9 cellular contexts compared by ENCODE assay signal in the genomic region with DNA sequence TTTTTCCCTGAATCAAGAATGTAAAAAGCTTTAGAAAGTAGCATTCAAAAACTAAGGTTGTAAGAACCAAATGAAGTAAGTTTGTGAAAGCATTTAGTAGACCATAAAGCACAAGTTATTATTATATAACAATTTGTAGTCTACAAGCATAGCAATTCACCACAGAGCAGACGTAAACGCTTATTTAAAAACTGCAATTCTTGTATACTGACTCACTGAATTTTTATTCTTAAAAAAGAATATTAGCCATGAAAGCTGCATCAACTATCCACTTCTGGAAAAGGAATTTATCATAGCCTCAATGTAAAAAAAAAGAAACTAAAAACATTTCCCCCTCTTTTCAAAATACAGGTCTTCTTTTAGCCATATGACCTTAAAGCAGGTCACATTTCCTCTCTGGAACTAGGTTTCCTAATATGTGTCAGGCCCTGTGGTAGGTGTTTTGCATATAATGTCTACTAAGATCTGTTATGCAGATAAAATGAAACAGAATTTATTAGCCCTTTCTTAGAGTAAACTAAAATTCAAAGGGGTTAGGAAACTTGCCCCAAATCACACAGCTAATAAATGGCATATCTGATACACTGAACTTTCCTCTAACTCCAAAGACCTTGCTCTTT. TPM values are rescaled to one million over a fixed set of nuclear protein-coding genes. Genes with fewer than 3 reads are reported as not detected.
DNase-seq lines count a peak whose midpoint lies in the region; ATAC-seq and TF ChIP-seq lines count a peak whose summit lies in the region.
"Had no signal": no experiment of that assay in that cellular context is flagged by ENCODE, and none has a peak within 500 bp of the region (broad histone marks: within the 10 kb centered on the region; RNA-seq: fewer than 3 reads in every experiment).

No MANE protein-coding gene starts in this region.

- intact Hi-C loops in OCI-LY7 (cut with micrococcal nuclease; ENCODE audit: unreplicated experiment), result loop anchor here (5.0 kb wide), 1 partner anchor 287 kb away; the partner anchor contains the start of gene BACH2
- intact Hi-C loops in vagina (cut with DNase I), result no loop called here

- H3K4me3 ChIP-seq in AG04449 (ENCODE audit: low read depth, low read length) (peak overlapping the region; percentile 28), OCI-LY7 (ENCODE audit: low read depth, low read length, poor library complexity, severe bottlenecking) (peak overlapping the region; percentile 99), vagina (no peak overlapping the region)

- POLR2A ChIA-PET in AG04449 (lab: Yijun Ruan, JAX), result no interaction called here
- POLR2A ChIA-PET in OCI-LY7 (lab: Charles Lee), result interaction anchor here (0.6 to 1.2 kb wide), 2 partner anchors 9 to 17 kb away, joined by 3 read pairs; no protein-coding TSS in a partner anchor

- H4K20me1 ChIP-seq in OCI-LY7 (ENCODE audit: insufficient read depth, low read length), result peaks cover 17% of the 10 kb centered on the region; the same call in 1 of the 2 replicates

- peak overlapping the region; percentile 78 for H3K4me2 ChIP-seq in OCI-LY7 (ENCODE audit: low read length)

- H2AFZ ChIP-seq in OCI-LY7 (ENCODE audit: low read length), result no peak overlapping the region

- CTCF ChIA-PET in AG04449 (lab: Yijun Ruan, JAX) (interaction anchor here (2.7 kb wide), 1 partner anchor 9 kb away, joined by 11 read pairs; no protein-coding TSS in a partner anchor), OCI-LY7 (lab: Charles Lee; ENCODE audit: unreplicated experiment) (no interaction called here)

- no peaks in the 10 kb centered on the region for H3K9me2 ChIP-seq in OCI-LY7 (ENCODE audit: insufficient read depth, low read length)

- no peak overlapping the region for H3K27ac ChIP-seq in OCI-LY7 (ENCODE audit: low read depth, low read length, poor library complexity, severe bottlenecking)
- no peak overlapping the region for H3K27ac ChIP-seq in vagina
- H3K27ac ChIP-seq: upper lobe of left lung had no signal

- no peaks in the 10 kb centered on the region for H3K9me3 ChIP-seq in OCI-LY7 (ENCODE audit: low read length)
- H3K9me3 ChIP-seq in vagina, result no peaks in the 10 kb centered on the region
- H3K9me3 ChIP-seq: upper lobe of left lung had no signal

- H3K4me1 ChIP-seq in OCI-LY7 (ENCODE audit: insufficient read depth, low read length, poor library complexity, severe bottlenecking) (peaks cover 29% of the 10 kb centered on the region), vagina (peaks cover 57% of the 10 kb centered on the region)

- DNase-seq in AG04449 (ENCODE audit: low read depth, low spot score), result no peak
- DNase-seq in OCI-LY7 (ENCODE audit: low spot score), result peak; percentile 18
- DNase-seq in fibroblast of peridontal ligament (ENCODE audit: extremely low read depth), result peak; percentile 57
- no peak for DNase-seq in hippocampal formation (lab: John Stamatoyannopoulos, UW)
- DNase-seq in NOMO-1 treated with dmso at 0.1 percent for 144 hours (lab: John Stamatoyannopoulos, UW; ENCODE audit: unreplicated experiment), result no peak
- DNase-seq in vagina (ENCODE audit: extremely low spot score in 2 of 2), result no peak
- DNase-seq: upper lobe of left lung had no signal

- ATAC-seq in GM19395 (IDR thresholded peaks at IDR 0.05; ENCODE audit: unreplicated experiment), result peak; percentile 23
- ATAC-seq in HG02623 (IDR thresholded peaks at IDR 0.05; ENCODE audit: unreplicated experiment), result no peak

- BruUV-seq in OCI-LY7 (replicated peaks; lab: Mats Ljungman, UMichigan), result no TSS peak

- H3K27me3 ChIP-seq in vagina, result no peaks in the 10 kb centered on the region
- H3K27me3 ChIP-seq: upper lobe of left lung had no signal

- peaks cover 72% of the 10 kb centered on the region for H3K79me2 ChIP-seq in OCI-LY7 (ENCODE audit: insufficient read depth, low read depth, low read length)

- no peak for TF ChIP-seq POLR2A in vagina (IDR thresholded peaks at IDR 0.05)

- no peaks in the 10 kb centered on the region for H3K36me3 ChIP-seq in OCI-LY7 (ENCODE audit: insufficient read depth, low read length)
- no peaks in the 10 kb centered on the region for H3K36me3 ChIP-seq in vagina
- H3K36me3 ChIP-seq: upper lobe of left lung had no signal

- TF ChIP-seq CTCF in AG04449 (IDR thresholded peaks at IDR 0.05; ENCODE audit: insufficient read depth, low read length, missing control alignments), result no peak
- no peak for TF ChIP-seq CTCF in OCI-LY7 (conservative IDR thresholded peaks at IDR 0.05; ENCODE audit: low read length)
- TF ChIP-seq CTCF in vagina (IDR thresholded peaks at IDR 0.05), result no peak

RNA-seq across cellular contexts. Expression of gene MAP3K7, which starts 2.1 kb away (rescaled TPM):
- 25.6 and 29.5 TPM in 2 replicates for total RNA-seq in OCI-LY7 (2014; rRNA removed; shearing (Covaris generic))
- total RNA-seq in OCI-LY7 (2022) (45.7 and 46.3 TPM in 2 replicates), vagina (27.0 TPM)

Comparison
In these comparisons a context has a peak if more than half of its experiments do, and no peak if none do; other contexts are left out.
1. DNase-seq: peak in OCI-LY7 (single experiment) and fibroblast of peridontal ligament (single experiment); none in AG04449 (single experiment), hippocampal formation (0 of 2), NOMO-1 treated with dmso at 0.1 percent for 144 hours (single experiment) and vagina (0 of 2).
2. H3K4me3 ChIP-seq: peak in AG04449 (single experiment) and OCI-LY7 (single experiment); none in vagina (0 of 2).